ENCODE assay signal across 14 cellular contexts in genomic region chr7:129574487-129574886, GRCh38. TPM values are rescaled to one million over a fixed set of nuclear protein-coding genes. Genes with fewer than 3 reads are reported as not detected.
DNase-seq lines count a peak whose midpoint lies in the region; ATAC-seq, FAIRE-seq and TF ChIP-seq lines count a peak whose summit lies in the region.
"Had no signal": no experiment of that assay in that cellular context is flagged by ENCODE, and none has a peak within 500 bp of the region (broad histone marks: within the 10 kb centered on the region; RNA-seq: fewer than 3 reads in every experiment).

No MANE protein-coding gene starts in this region.

- peak; percentile 44 for DNase-seq in AG09319 (ENCODE audit: extremely low read depth, low read depth)
- peak; percentile 69 for DNase-seq in HS-5 (ENCODE audit: low read depth)
- peak; percentile 65 for DNase-seq in bronchial epithelial cell (ENCODE audit: low read depth)
- no peak for DNase-seq in left colon
- no peak for DNase-seq in NOMO-1 treated with DMSO at 0.1 percent for 48 hours (lab: John Stamatoyannopoulos, UW; ENCODE audit: unreplicated experiment)
- DNase-seq in 8988T, result no peak
- no peak for DNase-seq in activated T-cell treated with anti-CD3 and anti-CD28 coated beads, Interleukin-2, amount 50 U/mL, for 24 hours
- DNase-seq in T1000 (lab: John Stamatoyannopoulos, UW), result no peak
- DNase-seq: activated CD8-positive, alpha-beta memory T cell treated with anti-CD3 and anti-CD28 coated beads for 24 hours; CD4-positive, alpha-beta T cell; cortex of kidney; stomach had no signal

- no peak overlapping the region for H3K27ac Mint-ChIP-seq in activated T-cell treated with anti-CD3 and anti-CD28 coated beads, Interleukin-2, amount 50 U/mL, for 24 hours
- H3K27ac Mint-ChIP-seq: activated naive CD4-positive, alpha-beta T cell treated with anti-CD3 and anti-CD28 coated beads, Interleukin-2, amount 50 U/mL, for 72 hours; CD4-positive, alpha-beta T cell; mesothelial cell of epicardium had no signal

- ATAC-seq in left colon, result peak; percentile 66
- ATAC-seq: activated naive CD4-positive, alpha-beta T cell treated with anti-CD3 and anti-CD28 coated beads, Interleukin-2, amount 50 U/mL, for 72 hours had no signal

- H3K4me3 ChIP-seq in bronchial epithelial cell (ENCODE audit: low read depth, low read length), result no peak overlapping the region
- H3K4me3 ChIP-seq: stomach had no signal

- H3K27me3 ChIP-seq in bronchial epithelial cell (ENCODE audit: control insufficient read depth, insufficient read depth, low read length), result no peaks in the 10 kb centered on the region
- H3K27me3 ChIP-seq: stomach had no signal

- H3K36me3 ChIP-seq in bronchial epithelial cell (ENCODE audit: control insufficient read depth, insufficient read depth, low read length), result no peaks in the 10 kb centered on the region
- H3K36me3 ChIP-seq: stomach had no signal

- intact Hi-C loops in left colon (cut with DNase I, micrococcal nuclease), result no loop called here

- TF ChIP-seq CTCF in AG09319 (IDR thresholded peaks at IDR 0.05; ENCODE audit: low read depth, low read length) (no peak), bronchial epithelial cell (IDR thresholded peaks at IDR 0.05; ENCODE audit: insufficient read depth, low read length, severe bottlenecking) (no peak)

- peaks cover 10% of the 10 kb centered on the region for H3K9me3 Mint-ChIP-seq in activated T-cell treated with anti-CD3 and anti-CD28 coated beads, Interleukin-2, amount 50 U/mL, for 24 hours

- peaks cover 6% of the 10 kb centered on the region for H3K36me3 Mint-ChIP-seq in activated T-cell treated with anti-CD3 and anti-CD28 coated beads, Interleukin-2, amount 50 U/mL, for 24 hours (ENCODE audit: low read depth)

- no peak for FAIRE-seq in bronchial epithelial cell (lab: Jason Lieb, UNC)

- H3K4me1 Mint-ChIP-seq in activated T-cell treated with anti-CD3 and anti-CD28 coated beads, Interleukin-2, amount 50 U/mL, for 24 hours (ENCODE audit: low read depth), result no peaks in the 10 kb centered on the region
- H3K4me1 Mint-ChIP-seq: mesothelial cell of epicardium had no signal

- H3K27me3 Mint-ChIP-seq in activated T-cell treated with anti-CD3 and anti-CD28 coated beads, Interleukin-2, amount 50 U/mL, for 24 hours, result peaks cover 4% of the 10 kb centered on the region
- H3K27me3 Mint-ChIP-seq: CD4-positive, alpha-beta T cell had no signal

- H3K4me3 Mint-ChIP-seq in activated T-cell treated with anti-CD3 and anti-CD28 coated beads, Interleukin-2, amount 50 U/mL, for 24 hours, result no peak overlapping the region
- H3K4me3 Mint-ChIP-seq: CD4-positive, alpha-beta T cell; mesothelial cell of epicardium had no signal

RNA-seq across cellular contexts. Expression of gene NRF1, which starts 37.0 kb away (rescaled TPM):
- total RNA-seq in bronchial epithelial cell (12.1 and 16.4 TPM in 2 replicates), left colon (10 to 100 TPM; 13.0 to 13.6 TPM)

Comparison
In these comparisons a context has a peak if more than half of its experiments do, and no peak if none do; other contexts are left out.
1. DNase-seq: peak in AG09319 (single experiment), HS-5 (single experiment) and bronchial epithelial cell (single experiment); none in left colon (0 of 2), NOMO-1 treated with DMSO at 0.1 percent for 48 hours (single experiment), 8988T (single experiment), activated T-cell treated with anti-CD3 and anti-CD28 coated beads, Interleukin-2, amount 50 U/mL, for 24 hours (single experiment) and T1000 (single experiment).